10 cellular contexts compared by ENCODE assay signal in the genomic region with DNA sequence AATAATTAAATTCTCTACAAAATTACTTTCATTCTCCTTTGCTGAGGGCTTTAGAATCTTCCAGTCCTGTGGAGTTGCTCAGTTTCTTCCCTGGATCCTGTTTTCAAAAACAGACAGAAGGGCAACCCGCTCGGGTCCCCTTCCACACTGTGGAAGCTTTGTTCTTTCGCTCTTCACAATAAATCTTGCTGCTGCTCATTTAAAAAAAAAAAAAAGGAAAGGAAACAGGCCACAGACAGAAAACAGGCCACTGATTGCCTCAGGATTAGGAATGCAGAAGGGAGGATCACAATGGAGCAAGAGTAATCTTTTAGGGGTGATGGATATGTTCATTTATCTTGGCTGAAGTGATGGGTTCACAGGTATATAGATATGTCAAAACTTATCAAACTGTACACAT. TPM values are rescaled to one million over a fixed set of nuclear protein-coding genes. Genes with fewer than 3 reads are reported as not detected.
DNase-seq lines count a peak whose midpoint lies in the region; ATAC-seq and TF ChIP-seq lines count a peak whose summit lies in the region.
"Had no signal": no experiment of that assay in that cellular context is flagged by ENCODE, and none has a peak within 500 bp of the region (broad histone marks: within the 10 kb centered on the region; RNA-seq: fewer than 3 reads in every experiment).

No MANE protein-coding gene starts in this region.

- intact Hi-C loops in adrenal gland (cut with DNase I) = no loop called here
- intact Hi-C loops in sciatic nerve (cut with DNase I) = no loop called here
- intact Hi-C loops in activated CD4-positive, alpha-beta T cell treated with anti-CD3 and anti-CD28 coated beads, Interleukin-2, amount 10 ng/mL, durations not matched to agents 24 days and 14 days (cut with micrococcal nuclease) = no loop called here

- no peaks in the 10 kb centered on the region for H3K27me3 Mint-ChIP-seq in activated CD4-positive, alpha-beta T cell treated with anti-CD3 and anti-CD28 coated beads, Interleukin-2, amount 10 ng/mL, durations not matched to agents 24 days and 14 days

- peak in 1 of 2 donors; percentile 21 for TF ChIP-seq POLR2A in adrenal gland (IDR thresholded peaks at IDR 0.05)

- no peaks in the 10 kb centered on the region for H3K9me3 ChIP-seq in adrenal gland (replicated peaks in 1 of 3)

- ATAC-seq in sciatic nerve (peak; percentile 66), GM19455 (IDR thresholded peaks at IDR 0.05; ENCODE audit: unreplicated experiment) (no peak), GM21723 (IDR thresholded peaks at IDR 0.05; ENCODE audit: unreplicated experiment) (no peak)

- H3K36me3 ChIP-seq in adrenal gland (replicated peaks in 1 of 2) = no peaks in the 10 kb centered on the region

- H3K9me3 Mint-ChIP-seq in activated CD4-positive, alpha-beta T cell treated with anti-CD3 and anti-CD28 coated beads, Interleukin-2, amount 10 ng/mL, durations not matched to agents 24 days and 14 days = peaks cover 11% of the 10 kb centered on the region

- peak overlapping the region; percentile 18 to 94 (median 88) for H3K27ac ChIP-seq in adrenal gland
- H3K27ac ChIP-seq: epithelial cell of prostate had no signal

- TF ChIP-seq CTCF in adrenal gland (IDR thresholded peaks at IDR 0.05) = no peak

- peaks cover 22 to 35% of the 10 kb centered on the region in 2 donors for H3K4me1 ChIP-seq in adrenal gland (replicated peaks in 1 of 2)

- peaks cover 25% of the 10 kb centered on the region for H3K4me1 Mint-ChIP-seq in activated CD4-positive, alpha-beta T cell treated with anti-CD3 and anti-CD28 coated beads, Interleukin-2, amount 10 ng/mL, durations not matched to agents 24 days and 14 days

- WGBS in adrenal gland, 4 donors = 4 to 14% (median 8%) methylated on average over 3 of the region's 3 CpGs

- H3K27me3 ChIP-seq in adrenal gland = no peaks in the 10 kb centered on the region

- DNase-seq in EH (ENCODE audit: low read depth) = peak; percentile 41
- peak in 2 of 7 donors; percentile 26 to 34 for DNase-seq in adrenal gland
- peak; percentile 14 for DNase-seq in hepatic stellate cell (ENCODE audit: low spot score)
- DNase-seq in sciatic nerve (ENCODE audit: low spot score) = no peak
- DNase-seq in activated CD4-positive, alpha-beta T cell treated with anti-CD3 and anti-CD28 coated beads, Interleukin-2, amount 10 ng/mL, durations not matched to agents 24 days and 14 days = no peak
- DNase-seq in NK-92 (lab: John Stamatoyannopoulos, UW; ENCODE audit: unreplicated experiment) = no peak
- DNase-seq: NCI-H1436 had no signal

- no peaks in the 10 kb centered on the region for H3K36me3 Mint-ChIP-seq in activated CD4-positive, alpha-beta T cell treated with anti-CD3 and anti-CD28 coated beads, Interleukin-2, amount 10 ng/mL, durations not matched to agents 24 days and 14 days (ENCODE audit: low read depth)

- H3K4me3 Mint-ChIP-seq in activated CD4-positive, alpha-beta T cell treated with anti-CD3 and anti-CD28 coated beads, Interleukin-2, amount 10 ng/mL, durations not matched to agents 24 days and 14 days = no peak overlapping the region

- no peak overlapping the region for H3K27ac Mint-ChIP-seq in activated CD4-positive, alpha-beta T cell treated with anti-CD3 and anti-CD28 coated beads, Interleukin-2, amount 10 ng/mL, durations not matched to agents 24 days and 14 days

- H3K4me3 ChIP-seq in adrenal gland = peak overlapping the region in 1 of 4 donors; percentile 30

RNA-seq across cellular contexts. Expression of gene HIGD1C, which starts 29.5 kb away (rescaled TPM):
- total RNA-seq in adrenal gland (not detected), sciatic nerve (not detected)
- polyA plus RNA-seq in adrenal gland = not detected
- total RNA-seq in activated CD4-positive, alpha-beta T cell treated with anti-CD3 and anti-CD28 coated beads, Interleukin-2, amount 10 ng/mL, durations not matched to agents 24 days and 14 days = not detected in 2 replicates

Comparison
In these comparisons a context has a peak if more than half of its experiments do, and no peak if none do; other contexts are left out.
1. DNase-seq: peak in EH (single experiment) and hepatic stellate cell (single experiment); none in sciatic nerve (single experiment), activated CD4-positive, alpha-beta T cell treated with anti-CD3 and anti-CD28 coated beads, Interleukin-2, amount 10 ng/mL, durations not matched to agents 24 days and 14 days (single experiment) and NK-92 (single experiment).